In genomic region chr11:95067042-95067827, GRCh38 we compare ENCODE assay signal across 1 cellular context.
A peak's percentile ranks its signal among the peaks of the same experiment; 100 is the strongest.
TF ChIP-seq lines count a peak whose summit lies in the region.

No MANE protein-coding gene starts in this region.

TF ChIP-seq in HepG2, 621 proteins besides CTCF, POLR2A, EP300 and RAD21 (continued from another document and continues in another):
- TF ChIP-seq ZBTB25 (CRISPR knock-in tag; IDR thresholded peaks at IDR 0.05) = no peak; the same call in 1 of the 2 replicates
- no peak for TF ChIP-seq SIX1 (CRISPR knock-in tag; IDR thresholded peaks at IDR 0.05; ENCODE audit: borderline replicate concordance)
- no peak for TF ChIP-seq SOX13 (IDR thresholded peaks at IDR 0.05)
- TF ChIP-seq SOX13 (CRISPR knock-in tag; conservative IDR thresholded peaks at IDR 0.05 in 1 of 2, IDR thresholded peaks at IDR 0.05 in 1 of 2) = peak in 1 of 2 experiments; percentile 47; a peak in 1 of 4 replicates
- no peak for TF ChIP-seq MEF2D (CRISPR knock-in tag; IDR thresholded peaks at IDR 0.05)
- no peak; the same call in none of the 2 replicates for TF ChIP-seq MED1 (CRISPR knock-in tag; IDR thresholded peaks at IDR 0.05)
- no peak for TF ChIP-seq SRSF4 (IDR thresholded peaks at IDR 0.05; ENCODE audit: low read depth, low read length, poor library complexity, severe bottlenecking)
- no peak for TF ChIP-seq KLF13 (CRISPR knock-in tag; IDR thresholded peaks at IDR 0.05)
- TF ChIP-seq ZNF615 (CRISPR knock-in tag; IDR thresholded peaks at IDR 0.05; ENCODE audit: borderline replicate concordance) = no peak
- TF ChIP-seq ZNF333 (CRISPR knock-in tag; IDR thresholded peaks at IDR 0.05; ENCODE audit: borderline replicate concordance) = 0 out of 2 replicates have a peak, but pooled peaks have one; percentile 24
- TF ChIP-seq KLF16 (CRISPR knock-in tag; IDR thresholded peaks at IDR 0.05) = peak in 1 of 2 experiments; percentile 28; a peak in 2 of 4 replicates
- no peak for TF ChIP-seq ZNF781 (CRISPR knock-in tag; IDR thresholded peaks at IDR 0.05; ENCODE audit: borderline replicate concordance, not compliant biosample characterization)
- TF ChIP-seq ZNF569 (CRISPR knock-in tag; IDR thresholded peaks at IDR 0.05; ENCODE audit: borderline replicate concordance) = no peak
- TF ChIP-seq, protein P1, sequence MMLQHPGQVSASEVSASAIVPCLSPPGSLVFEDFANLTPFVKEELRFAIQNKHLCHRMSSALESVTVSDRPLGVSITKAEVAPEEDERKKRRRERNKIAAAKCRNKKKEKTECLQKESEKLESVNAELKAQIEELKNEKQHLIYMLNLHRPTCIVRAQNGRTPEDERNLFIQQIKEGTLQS (CRISPR knock-in tag; IDR thresholded peaks at IDR 0.05) = no peak
- TF ChIP-seq, protein P2, sequence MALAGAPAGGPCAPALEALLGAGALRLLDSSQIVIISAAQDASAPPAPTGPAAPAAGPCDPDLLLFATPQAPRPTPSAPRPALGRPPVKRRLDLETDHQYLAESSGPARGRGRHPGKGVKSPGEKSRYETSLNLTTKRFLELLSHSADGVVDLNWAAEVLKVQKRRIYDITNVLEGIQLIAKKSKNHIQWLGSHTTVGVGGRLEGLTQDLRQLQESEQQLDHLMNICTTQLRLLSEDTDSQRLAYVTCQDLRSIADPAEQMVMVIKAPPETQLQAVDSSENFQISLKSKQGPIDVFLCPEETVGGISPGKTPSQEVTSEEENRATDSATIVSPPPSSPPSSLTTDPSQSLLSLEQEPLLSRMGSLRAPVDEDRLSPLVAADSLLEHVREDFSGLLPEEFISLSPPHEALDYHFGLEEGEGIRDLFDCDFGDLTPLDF (CRISPR knock-in tag; IDR thresholded peaks at IDR 0.05) = no peak
- TF ChIP-seq ZKSCAN8 (CRISPR knock-in tag; IDR thresholded peaks at IDR 0.05; ENCODE audit: borderline replicate concordance) = no peak
- no peak for TF ChIP-seq ZNF550 (CRISPR knock-in tag; IDR thresholded peaks at IDR 0.05; ENCODE audit: borderline replicate concordance)
- TF ChIP-seq ZNF724P (CRISPR knock-in tag; IDR thresholded peaks at IDR 0.05; ENCODE audit: borderline replicate concordance) = 0 out of 2 replicates have a peak, but pooled peaks have one; percentile 38
- no peak for TF ChIP-seq BHLHE40 (IDR thresholded peaks at IDR 0.05; ENCODE audit: low read length)
- no peak; the same call in 1 of the 2 replicates for TF ChIP-seq ZNF580 (CRISPR knock-in tag; IDR thresholded peaks at IDR 0.05; ENCODE audit: borderline replicate concordance, low read depth)
- TF ChIP-seq ZFP62 (CRISPR knock-in tag; IDR thresholded peaks at IDR 0.05) = no peak
- TF ChIP-seq AGO1 (IDR thresholded peaks at IDR 0.05; ENCODE audit: low read depth, low read length, poor library complexity, severe bottlenecking) = peak; percentile 46
- 0 out of 2 replicates have a peak, but pooled peaks have one; percentile 32 for TF ChIP-seq ZNF839 (CRISPR knock-in tag; IDR thresholded peaks at IDR 0.05; ENCODE audit: borderline replicate concordance)
- TF ChIP-seq CREB3 (CRISPR knock-in tag; IDR thresholded peaks at IDR 0.05) = peak; percentile 41; the same call in 1 of the 2 replicates
- TF ChIP-seq BORCS8-MEF2B (CRISPR knock-in tag; IDR thresholded peaks at IDR 0.05) = 0 out of 2 replicates have a peak, but pooled peaks have one; percentile 30
- TF ChIP-seq HNRNPL (IDR thresholded peaks at IDR 0.05; ENCODE audit: low read depth, low read length) = 0 out of 2 replicates have a peak, but pooled peaks have one; percentile 25
- TF ChIP-seq, protein P3, sequence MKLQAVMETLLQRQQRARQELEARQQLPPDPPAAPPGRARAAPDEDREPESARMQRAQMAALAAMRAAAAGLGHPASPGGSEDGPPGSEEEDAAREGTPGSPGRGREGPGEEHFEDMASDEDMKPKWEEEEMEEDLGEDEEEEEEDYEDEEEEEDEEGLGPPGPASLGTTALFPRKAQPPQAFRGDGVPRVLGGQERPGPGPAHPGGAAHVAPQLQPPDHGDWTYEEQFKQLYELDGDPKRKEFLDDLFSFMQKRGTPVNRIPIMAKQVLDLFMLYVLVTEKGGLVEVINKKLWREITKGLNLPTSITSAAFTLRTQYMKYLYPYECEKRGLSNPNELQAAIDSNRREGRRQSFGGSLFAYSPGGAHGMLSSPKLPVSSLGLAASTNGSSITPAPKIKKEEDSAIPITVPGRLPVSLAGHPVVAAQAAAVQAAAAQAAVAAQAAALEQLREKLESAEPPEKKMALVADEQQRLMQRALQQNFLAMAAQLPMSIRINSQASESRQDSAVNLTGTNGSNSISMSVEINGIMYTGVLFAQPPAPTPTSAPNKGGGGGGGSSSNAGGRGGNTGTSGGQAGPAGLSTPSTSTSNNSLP (IDR thresholded peaks at IDR 0.05; ENCODE audit: low read depth, low read length) = no peak
- TF ChIP-seq, protein P4, sequence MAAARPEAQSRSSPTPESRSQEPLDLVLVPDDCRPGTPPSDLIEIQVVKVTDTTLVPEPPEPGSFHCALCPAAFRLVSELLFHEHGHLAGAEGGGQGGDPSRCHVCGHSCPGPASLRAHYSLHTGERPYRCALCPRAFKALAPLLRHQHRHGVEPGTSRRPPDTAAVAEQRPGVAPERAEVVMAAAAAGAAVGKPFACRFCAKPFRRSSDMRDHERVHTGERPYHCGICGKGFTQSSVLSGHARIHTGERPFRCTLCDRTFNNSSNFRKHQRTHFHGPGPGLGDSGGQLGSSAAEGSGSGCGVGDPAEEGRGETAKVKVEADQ (CRISPR knock-in tag; IDR thresholded peaks at IDR 0.05; ENCODE audit: borderline replicate concordance) = 0 out of 2 replicates have a peak, but pooled peaks have one; percentile 61
- no peak for TF ChIP-seq ZBTB49 (CRISPR knock-in tag; IDR thresholded peaks at IDR 0.05; ENCODE audit: borderline replicate concordance)
- peak; percentile 56; the same call in 1 of the 2 replicates for TF ChIP-seq IRF2 (CRISPR knock-in tag; IDR thresholded peaks at IDR 0.05)
- TF ChIP-seq IKZF4 (CRISPR knock-in tag; IDR thresholded peaks at IDR 0.05; ENCODE audit: borderline replicate concordance, low read depth, not compliant biosample characterization) = no peak
- TF ChIP-seq ZNF761 (CRISPR knock-in tag; conservative IDR thresholded peaks at IDR 0.05) = no peak; the same call in 1 of the 2 replicates
- peak; percentile 61; the same call in 1 of the 2 replicates for TF ChIP-seq ZNF441 (CRISPR knock-in tag; IDR thresholded peaks at IDR 0.05; ENCODE audit: borderline replicate concordance)
- no peak for TF ChIP-seq ZBTB7B (CRISPR knock-in tag; IDR thresholded peaks at IDR 0.05)
- TF ChIP-seq MXI1 (IDR thresholded peaks at IDR 0.05; ENCODE audit: borderline replicate concordance, low read depth, low read length) = peak; percentile 4; the same call in 1 of the 3 replicates
- no peak for TF ChIP-seq XRCC5 (optimal IDR thresholded peaks at IDR 0.05; ENCODE audit: low read length)
- no peak for TF ChIP-seq MAFK (conservative IDR thresholded peaks at IDR 0.05 in 1 of 2, IDR thresholded peaks at IDR 0.05 in 1 of 2; ENCODE audit: low read length in 2 of 2)
- no peak for TF ChIP-seq ONECUT2 (CRISPR knock-in tag; IDR thresholded peaks at IDR 0.05)
- no peak for TF ChIP-seq ZNF382 (CRISPR knock-in tag; IDR thresholded peaks at IDR 0.05; ENCODE audit: borderline replicate concordance)
- no peak for TF ChIP-seq SIN3B (IDR thresholded peaks at IDR 0.05; ENCODE audit: low read length)
- TF ChIP-seq KAT2B (IDR thresholded peaks at IDR 0.05; ENCODE audit: borderline replicate concordance, low read depth, low read length) = no peak
- TF ChIP-seq SETDB1 (CRISPR knock-in tag; IDR thresholded peaks at IDR 0.05; ENCODE audit: borderline replicate concordance) = no peak
- TF ChIP-seq POLR2AphosphoS2 (IDR thresholded peaks at IDR 0.05; ENCODE audit: low read depth, low read length) = no peak
- no peak for TF ChIP-seq NCOA1 (CRISPR knock-in tag; IDR thresholded peaks at IDR 0.05)
- peak; percentile 63 for TF ChIP-seq SKI (IDR thresholded peaks at IDR 0.05; ENCODE audit: partially characterized antibody)
- TF ChIP-seq HOXA7 (CRISPR knock-in tag; IDR thresholded peaks at IDR 0.05) = no peak
- no peak for TF ChIP-seq NR1H2 (CRISPR knock-in tag; IDR thresholded peaks at IDR 0.05; ENCODE audit: borderline replicate concordance, low read depth)
- 0 out of 2 replicates have a peak, but pooled peaks have one; percentile 12 for TF ChIP-seq ZBTB7A (CRISPR knock-in tag; IDR thresholded peaks at IDR 0.05)
- peak; percentile 10; the same call in 1 of the 2 replicates for TF ChIP-seq SOX5 (CRISPR knock-in tag; IDR thresholded peaks at IDR 0.05; ENCODE audit: borderline replicate concordance)
- TF ChIP-seq ARHGAP35 (CRISPR knock-in tag; IDR thresholded peaks at IDR 0.05; ENCODE audit: borderline replicate concordance) = no peak; the same call in 1 of the 2 replicates
- no peak for TF ChIP-seq ZNF75D (CRISPR knock-in tag; IDR thresholded peaks at IDR 0.05; ENCODE audit: borderline replicate concordance)
- TF ChIP-seq MAZ (IDR thresholded peaks at IDR 0.05; ENCODE audit: borderline replicate concordance, low read depth, low read length) = no peak
- peak; percentile 61 for TF ChIP-seq MAZ (CRISPR knock-in tag; IDR thresholded peaks at IDR 0.05; ENCODE audit: low read depth)
- TF ChIP-seq ZNF207 (IDR thresholded peaks at IDR 0.05; ENCODE audit: borderline replicate concordance) = no peak
- TF ChIP-seq ZNF782 (CRISPR knock-in tag; IDR thresholded peaks at IDR 0.05; ENCODE audit: borderline replicate concordance) = peak; percentile 69; the same call in 1 of the 2 replicates
- no peak for TF ChIP-seq AHDC1 (CRISPR knock-in tag; IDR thresholded peaks at IDR 0.05; ENCODE audit: borderline replicate concordance)
- no peak for TF ChIP-seq NFIC (IDR thresholded peaks at IDR 0.05; ENCODE audit: low read length)
